Comparison of ENCODE assay signal across 8 cellular contexts in the genomic region with DNA sequence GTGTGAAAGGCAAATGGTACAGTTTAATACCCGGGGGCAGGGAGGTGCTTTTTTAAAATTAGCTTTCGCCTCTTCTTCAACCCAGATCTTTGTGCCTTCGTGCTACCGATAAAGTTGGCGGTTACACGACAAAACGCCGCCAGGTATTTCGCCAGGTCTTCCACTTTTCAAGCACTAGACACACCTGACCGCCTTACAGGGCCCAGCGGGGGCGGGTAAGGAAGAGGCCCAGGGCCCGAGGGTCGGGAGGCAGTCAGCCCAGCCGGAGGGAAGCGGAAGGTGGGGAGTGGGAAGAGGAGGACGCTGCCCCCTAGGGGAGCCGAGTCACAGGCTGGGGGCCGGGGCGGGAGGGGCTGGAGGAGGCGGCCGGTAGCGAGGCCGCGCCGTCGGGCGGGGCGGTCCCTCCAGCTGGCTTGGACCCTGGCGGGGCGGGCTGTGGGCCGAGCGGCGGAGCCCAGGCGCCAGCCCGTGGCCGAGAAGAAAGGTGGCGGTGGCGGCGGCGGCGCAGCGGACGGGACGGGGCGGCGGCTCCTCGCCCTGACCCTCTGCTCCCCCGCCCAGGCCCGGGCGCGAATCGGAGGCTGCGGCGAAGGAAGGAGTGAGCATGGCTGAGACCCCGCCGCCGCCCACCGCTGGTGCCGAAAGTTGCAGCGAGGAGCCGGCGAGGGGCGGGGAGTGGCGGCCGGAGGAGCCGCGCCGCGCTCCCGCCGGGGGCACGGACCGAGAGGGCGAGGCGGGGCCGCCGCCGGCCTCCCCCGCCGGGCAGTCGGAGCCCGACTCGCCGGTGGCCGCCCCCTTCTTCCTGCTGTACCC. TPM values are rescaled to one million over a fixed set of nuclear protein-coding genes. Genes with fewer than 3 reads are reported as not detected.
A peak's percentile ranks its signal among the peaks of the same experiment; 100 is the strongest.
DNase-seq lines count a peak whose midpoint lies in the region; ATAC-seq and TF ChIP-seq lines count a peak whose summit lies in the region.

No MANE protein-coding gene starts in this region.

- 0 to 1% methylated on average over 23 to 53 of the region's 86 CpGs for WGBS in testis, 2 donors

- ATAC-seq in GM21423 (IDR thresholded peaks at IDR 0.05; ENCODE audit: unreplicated experiment) = peak; percentile 62
- peak; percentile 43 to 51 for ATAC-seq in naive thymus-derived CD8-positive, alpha-beta T cell

- H3K36me3 Mint-ChIP-seq in naive thymus-derived CD8-positive, alpha-beta T cell = peaks cover 0 to 5% (median 0%) of the 10 kb centered on the region in 3 donors

- peaks cover 16 to 38% (median 31%) of the 10 kb centered on the region in 4 donors for H3K4me1 Mint-ChIP-seq in naive thymus-derived CD8-positive, alpha-beta T cell

- TF ChIP-seq CTCF in Peyer's patch (IDR thresholded peaks at IDR 0.05) (peak in 5 of 6 experiments; percentile 3 to 48 (median 27)), fibroblast of mammary gland (conservative IDR thresholded peaks at IDR 0.05; ENCODE audit: control insufficient read depth, insufficient read depth, low read depth, low read length) (peak; percentile 18), testis (IDR thresholded peaks at IDR 0.05) (peak in 1 of 3 experiments; percentile 21)

- H3K4me1 ChIP-seq in Peyer's patch (peaks cover 0 to 24% (median 12%) of the 10 kb centered on the region in 4 donors), testis (peaks cover 11% of the 10 kb centered on the region)

- no peaks in the 10 kb centered on the region for H3K27me3 Mint-ChIP-seq in naive thymus-derived CD8-positive, alpha-beta T cell

- peak in 1 of 2 donors; percentile 32 for TF ChIP-seq POLR2A in Peyer's patch (IDR thresholded peaks at IDR 0.05)
- TF ChIP-seq POLR2A in testis (IDR thresholded peaks at IDR 0.05) = no peak

- DNase-seq in DMS153 treated with DMSO at 0.1 percent for 48 hours (lab: John Stamatoyannopoulos, UW; ENCODE audit: unreplicated experiment) = peak; percentile 72
- DNase-seq in HUDEP-2 (lab: John Stamatoyannopoulos, UW; ENCODE audit: unreplicated experiment in 76 of 76) = peak in 58 of 76 experiments; percentile 2 to 64 (median 38)
- peak; percentile 86 to 94 (median 89) for DNase-seq in Peyer's patch
- DNase-seq in activated T-helper 9 cell treated with anti-CD3 and anti-CD28 coated beads, Interleukin-2, amount 50 U/mL, for 16 hours (ENCODE audit: low read depth) = peak; percentile 58
- peak; percentile 61 for DNase-seq in fibroblast of mammary gland (ENCODE audit: low read depth)
- peak; percentile 19 to 80 (median 57) for DNase-seq in naive thymus-derived CD8-positive, alpha-beta T cell
- DNase-seq in testis = peak; percentile 82

- peak overlapping the region; percentile 90 to 99 (median 95) for H3K4me3 Mint-ChIP-seq in naive thymus-derived CD8-positive, alpha-beta T cell

- intact Hi-C loops in testis (cut with DNase I; ENCODE audit: low total_unique reads) = no loop called here

- H3K9me3 ChIP-seq in Peyer's patch = no peaks in the 10 kb centered on the region
- no peaks in the 10 kb centered on the region for H3K9me3 ChIP-seq in testis

- peak overlapping the region; percentile 78 to 94 (median 90) for H3K4me3 ChIP-seq in Peyer's patch
- peak overlapping the region; percentile 84 for H3K4me3 ChIP-seq in fibroblast of mammary gland (ENCODE audit: control insufficient read depth, low read depth, low read length)
- peak overlapping the region; percentile 72 to 88 for H3K4me3 ChIP-seq in testis

- H3K36me3 ChIP-seq in Peyer's patch (no peaks in the 10 kb centered on the region), testis (ENCODE audit: low read depth, missing control alignments) (no peaks in the 10 kb centered on the region)

- H3K27ac ChIP-seq in Peyer's patch (peak overlapping the region; percentile 86 to 98 (median 93)), testis (peak overlapping the region; percentile 86 to 94)

- POLR2A ChIA-PET in naive thymus-derived CD8-positive, alpha-beta T cell (lab: Charles Lee) = interaction anchor here (0.6 to 8.3 kb wide), 18 partner anchors 9 to 289 kb away, joined by 3 to 124 read pairs (median 6); partner anchors contain the start of genes DCK, GRSF1, RUFY3 and UTP3

- H3K9me3 Mint-ChIP-seq in naive thymus-derived CD8-positive, alpha-beta T cell = no peaks in the 10 kb centered on the region

- no peaks in the 10 kb centered on the region for H3K27me3 ChIP-seq in Peyer's patch
- no peaks in the 10 kb centered on the region for H3K27me3 ChIP-seq in testis

- peak overlapping the region; percentile 71 to 98 (median 94) for H3K27ac Mint-ChIP-seq in naive thymus-derived CD8-positive, alpha-beta T cell

RNA-seq across cellular contexts. Expression of gene UTP3, which starts 16.2 kb away (rescaled TPM):
- 10 to 100 TPM; 13.3 to 37.1 (median 15.6) TPM for total RNA-seq in Peyer's patch
- total RNA-seq in naive thymus-derived CD8-positive, alpha-beta T cell = 10 to 100 TPM; 44.5 to 44.7 TPM
- 10 to 100 TPM in 2 of 3 donors, 1 to 10 TPM in 1; 9.7 to 20.3 (median 13.9) TPM for polyA plus RNA-seq in naive thymus-derived CD8-positive, alpha-beta T cell
- total RNA-seq in testis = 10 to 100 TPM; 25.4 to 26.0 TPM
- polyA plus RNA-seq in testis (ENCODE audit: insufficient read depth, low read depth, low replicate concordance) = 18.5 TPM

RNA-seq across cellular contexts. Expression of gene RUFY3, which starts 17.2 kb away (rescaled TPM):
- total RNA-seq in Peyer's patch (100 to 1,000 TPM in 1 of 4 donors, 10 to 100 TPM in 3; 36.1 to 113 (median 47.1) TPM), testis (100 to 1,000 TPM; 220 to 247 TPM)
- 10 to 100 TPM; 41.9 to 42.9 TPM for total RNA-seq in naive thymus-derived CD8-positive, alpha-beta T cell
- 1 to 10 TPM; 8.4 to 9.3 (median 8.6) TPM for polyA plus RNA-seq in naive thymus-derived CD8-positive, alpha-beta T cell
- 84.7 TPM for polyA plus RNA-seq in testis (ENCODE audit: insufficient read depth, low read depth, low replicate concordance)

RNA-seq across cellular contexts. Expression of gene JCHAIN, which starts 38.2 kb away (rescaled TPM):
- 100 to 1,000 TPM in 2 of 4 donors, 10 to 100 TPM in 2; 15.9 to 326 (median 89.6) TPM for total RNA-seq in Peyer's patch
- 1 to 10 TPM; 4.7 to 6.9 TPM for total RNA-seq in naive thymus-derived CD8-positive, alpha-beta T cell
- polyA plus RNA-seq in naive thymus-derived CD8-positive, alpha-beta T cell = 1 to 10 TPM in 2 of 3 donors, under 1 TPM in 1; 0.17 to 3.1 (median 2.7) TPM
- under 1 TPM in 1 of 2 donors, not detected in 1; 0.99 TPM for total RNA-seq in testis
- 34.0 TPM for polyA plus RNA-seq in testis (ENCODE audit: insufficient read depth, low read depth, low replicate concordance)

Comparison
In these comparisons a context has a peak if more than half of its experiments do, and no peak if none do; other contexts are left out.
1. Peak in every context shown above with its lines: DNase-seq, ATAC-seq, H3K4me3 ChIP-seq and H3K27ac ChIP-seq.
2. DNase-seq: peak in every context shown above with its lines; median percentile 89 in Peyer's patch; 82 in testis; 72 in DMS153 treated with DMSO at 0.1 percent for 48 hours; 61 in fibroblast of mammary gland; 58 in activated T-helper 9 cell treated with anti-CD3 and anti-CD28 coated beads, Interleukin-2, amount 50 U/mL, for 16 hours; 57 in naive thymus-derived CD8-positive, alpha-beta T cell; 38 in HUDEP-2.